ENCODE assay signal across 21 cellular contexts in the genomic region with DNA sequence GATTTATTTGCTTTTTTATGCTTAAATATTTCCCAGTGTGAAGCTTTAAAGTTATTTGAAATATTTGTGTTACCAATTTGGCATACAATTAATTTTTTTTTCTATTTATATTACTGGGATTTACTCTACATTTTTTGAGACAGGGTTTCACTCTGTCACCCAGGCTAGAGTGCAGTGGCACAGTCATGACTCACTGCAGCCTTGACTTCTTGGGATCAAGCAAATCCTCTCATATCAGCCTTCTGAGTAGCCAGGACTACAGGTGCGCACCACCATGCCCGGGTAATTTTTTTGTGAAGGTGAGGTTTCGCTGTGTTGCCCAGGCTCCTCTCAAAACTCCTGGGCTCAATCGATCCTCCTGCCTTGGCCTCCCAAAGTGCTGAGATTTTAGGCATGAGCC. TPM values are rescaled to one million over a fixed set of nuclear protein-coding genes. Genes with fewer than 3 reads are reported as not detected.
DNase-seq lines count a peak whose midpoint lies in the region; ATAC-seq and TF ChIP-seq lines count a peak whose summit lies in the region.
"Had no signal": no experiment of that assay in that cellular context is flagged by ENCODE, and none has a peak within 500 bp of the region (broad histone marks: within the 10 kb centered on the region; RNA-seq: fewer than 3 reads in every experiment).

No MANE protein-coding gene starts in this region.

- H3K23ac ChIP-seq in trophoblast cell (ENCODE audit: low read length), result no peak overlapping the region

- WGBS in adrenal gland, 4 donors, result 60 to 77% (median 72%) methylated on average over 4 of the region's 4 CpGs
- no CpG with 5 or more reads among the region's 4 CpGs for WGBS in trophoblast cell (ENCODE audit: extremely low coverage, insufficient coverage, insufficient read length)

- TF ChIP-seq CTCF in adrenal gland (IDR thresholded peaks at IDR 0.05), result no peak

- H3K4me1 ChIP-seq in adrenal gland (replicated peaks in 1 of 2), result peaks cover 0 to 25% of the 10 kb centered on the region in 2 donors
- H3K4me1 ChIP-seq in trophoblast cell (ENCODE audit: control insufficient read depth in 1 of 2, insufficient read depth in 2 of 2, low read length in 2 of 2), result peaks cover 3% of the 10 kb centered on the region in 2 experiments
- H3K4me1 ChIP-seq: BE2C had no signal

- no peak for TF ChIP-seq POLR2A in adrenal gland (IDR thresholded peaks at IDR 0.05)

- H4K8ac ChIP-seq in trophoblast cell (ENCODE audit: low read depth, low read length), result no peak overlapping the region

- no peak overlapping the region for H3K4me2 ChIP-seq in trophoblast cell (ENCODE audit: low read length)
- H3K4me2 ChIP-seq: A549; BLaER1 treated with 17β-estradiol and CSF1 and Interleukin-3, amounts not matched to agents 10 nM and 100 nM; GM23338 had no signal

- H3K4ac ChIP-seq in trophoblast cell (ENCODE audit: low read depth, low read length), result peak overlapping the region; percentile 55

- no peak overlapping the region for H2BK5ac ChIP-seq in trophoblast cell (ENCODE audit: low read depth, low read length, poor library complexity)

- no peaks in the 10 kb centered on the region for H3K79me2 ChIP-seq in trophoblast cell (ENCODE audit: control insufficient read depth, insufficient read depth, low read length, poor library complexity)

- ATAC-seq in HG03139 (IDR thresholded peaks at IDR 0.05; ENCODE audit: unreplicated experiment), result no peak
- ATAC-seq: A549, GM23338, HCT116 had no signal

- H3K79me1 ChIP-seq in trophoblast cell (ENCODE audit: low read length), result no peaks in the 10 kb centered on the region

- H3K4me3 ChIP-seq in adrenal gland (no peak overlapping the region), trophoblast cell (ENCODE audit: low read depth, low read length) (no peak overlapping the region)
- H3K4me3 ChIP-seq: A549; BLaER1 treated with 17β-estradiol and CSF1 and Interleukin-3, amounts not matched to agents 10 nM and 100 nM; GM23338 had no signal

- H3K36me3 ChIP-seq in adrenal gland (replicated peaks in 1 of 2), result peaks cover 0 to 8% of the 10 kb centered on the region in 2 donors
- H3K36me3 ChIP-seq in trophoblast cell (ENCODE audit: control insufficient read depth in 1 of 2, insufficient read depth in 2 of 2, low read length in 2 of 2), result peaks cover 6 to 8% of the 10 kb centered on the region in 2 experiments
- H3K36me3 ChIP-seq: BE2C had no signal

- intact Hi-C loops in adrenal gland (cut with DNase I), result no loop called here

- H3K27ac ChIP-seq in adrenal gland (no peak overlapping the region), trophoblast cell (ENCODE audit: low read depth, low read length) (no peak overlapping the region)
- H3K27ac ChIP-seq: A549; BLaER1 treated with 17β-estradiol and CSF1 and Interleukin-3, amounts not matched to agents 10 nM and 100 nM had no signal

- in situ Hi-C loops in G401 (cut with HindIII; ENCODE audit: low sequenced_read_pairs), result no loop called here

- H3K9me3 ChIP-seq in adrenal gland (replicated peaks in 1 of 3), result no peaks in the 10 kb centered on the region
- H3K9me3 ChIP-seq in trophoblast cell (ENCODE audit: insufficient read depth, low read depth, low read length), result no peaks in the 10 kb centered on the region
- H3K9me3 ChIP-seq: A549; BE2C; BLaER1 treated with 17β-estradiol and CSF1 and Interleukin-3, amounts not matched to agents 10 nM and 100 nM had no signal

- H2AK5ac ChIP-seq in trophoblast cell (ENCODE audit: low read length), result no peak overlapping the region

- no peak overlapping the region for H2BK12ac ChIP-seq in trophoblast cell (ENCODE audit: low read length)

- H4K12ac ChIP-seq in trophoblast cell (ENCODE audit: low read depth, low read length), result no peak overlapping the region

- H2BK120ac ChIP-seq in trophoblast cell (ENCODE audit: insufficient read depth, low read length, poor library complexity), result no peak overlapping the region

- H3K27me3 ChIP-seq in adrenal gland (no peaks in the 10 kb centered on the region), trophoblast cell (ENCODE audit: insufficient read depth, low read length) (no peaks in the 10 kb centered on the region)
- H3K27me3 ChIP-seq: BE2C; BLaER1 treated with 17β-estradiol and CSF1 and Interleukin-3, amounts not matched to agents 10 nM and 100 nM had no signal

- no peak overlapping the region for H2AFZ ChIP-seq in trophoblast cell (ENCODE audit: insufficient read depth, low read length, poor library complexity)
- H2AFZ ChIP-seq: GM23338 had no signal

- no peak overlapping the region for H3K14ac ChIP-seq in trophoblast cell (ENCODE audit: low read length)

- no peak overlapping the region for H4K91ac ChIP-seq in trophoblast cell (ENCODE audit: low read depth, low read length)

- DNase-seq in M059J (ENCODE audit: low read depth) (peak; percentile 34), adrenal gland (peak in 6 of 7 donors; percentile 32 to 55 (median 42)), trophoblast cell (no peak), G401 (ENCODE audit: low spot score) (no peak)
- DNase-seq in stimulated activated naive CD4-positive, alpha-beta T cell (lab: John Stamatoyannopoulos, UW), result no peak
- DNase-seq: 8988T; ACHN; AML-193; BE2C; CD4-positive, alpha-beta T cell; CD8-positive, alpha-beta memory T cell; DMS 273 treated with DMSO at 0.1 percent for 48 hours; DMS79; EL; GF-D8; H9 had no signal

- H3K9ac ChIP-seq in trophoblast cell (ENCODE audit: low read length), result no peak overlapping the region

- no peak overlapping the region for H3K18ac ChIP-seq in trophoblast cell (ENCODE audit: low read length)

RNA-seq across cellular contexts. Expression of gene BACH1, which starts 39.5 kb away (rescaled TPM):
- total RNA-seq in M059J (2014; rRNA removed; shearing (Covaris generic)), result 25.5 and 38.3 TPM in 2 replicates
- total RNA-seq in adrenal gland, result 10 to 100 TPM; 18.5 to 61.2 (median 47.1) TPM
- polyA plus RNA-seq in adrenal gland, result 10 to 100 TPM in 1 of 3 donors, 1 to 10 TPM in 2; 5.1 to 18.2 (median 6.2) TPM
- 72.6 and 72.7 TPM in 2 replicates for polyA plus RNA-seq in trophoblast cell (2013)
- 25.7 and 45.2 TPM in 2 replicates for total RNA-seq in G401 (2014; rRNA removed; shearing (Covaris generic))

Comparison
In these comparisons a context has a peak if more than half of its experiments do, and no peak if none do; other contexts are left out.
1. DNase-seq: peak in M059J (single experiment) and adrenal gland (6 of 7); none in trophoblast cell (0 of 2), stimulated activated naive CD4-positive, alpha-beta T cell (0 of 6) and G401 (single experiment).